In the genomic region with DNA sequence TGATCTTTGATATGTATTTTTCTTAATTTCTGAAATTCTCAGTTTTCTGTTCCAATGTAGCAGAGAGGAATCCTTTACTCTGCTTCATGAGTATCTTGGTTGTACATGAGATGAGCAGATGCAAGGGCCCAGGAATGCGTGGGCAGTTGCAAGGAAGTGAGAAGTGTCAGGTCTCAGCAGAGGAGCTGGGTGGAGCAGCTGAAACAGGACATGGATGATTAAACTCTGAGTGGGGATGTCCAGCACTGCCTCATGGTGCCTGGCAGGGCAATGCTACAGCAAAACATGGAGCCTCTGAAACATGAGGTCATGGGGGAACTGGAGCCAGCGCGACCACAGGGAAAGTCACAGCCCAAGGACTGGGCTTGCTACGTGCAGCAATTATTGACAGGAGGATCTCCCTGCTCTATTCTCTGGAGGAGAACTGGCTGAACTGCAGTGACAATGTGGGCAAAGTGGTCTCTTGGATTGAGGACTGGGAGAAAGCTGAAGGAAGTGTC, we compare ENCODE assay signal across 1 cellular context.
TF ChIP-seq lines count a peak whose summit lies in the region.

No MANE protein-coding gene starts in this region.

TF ChIP-seq in SK-N-SH, 30 proteins besides CTCF, POLR2A, EP300 and RAD21 (continued from another document):
- TF ChIP-seq, protein P1, sequence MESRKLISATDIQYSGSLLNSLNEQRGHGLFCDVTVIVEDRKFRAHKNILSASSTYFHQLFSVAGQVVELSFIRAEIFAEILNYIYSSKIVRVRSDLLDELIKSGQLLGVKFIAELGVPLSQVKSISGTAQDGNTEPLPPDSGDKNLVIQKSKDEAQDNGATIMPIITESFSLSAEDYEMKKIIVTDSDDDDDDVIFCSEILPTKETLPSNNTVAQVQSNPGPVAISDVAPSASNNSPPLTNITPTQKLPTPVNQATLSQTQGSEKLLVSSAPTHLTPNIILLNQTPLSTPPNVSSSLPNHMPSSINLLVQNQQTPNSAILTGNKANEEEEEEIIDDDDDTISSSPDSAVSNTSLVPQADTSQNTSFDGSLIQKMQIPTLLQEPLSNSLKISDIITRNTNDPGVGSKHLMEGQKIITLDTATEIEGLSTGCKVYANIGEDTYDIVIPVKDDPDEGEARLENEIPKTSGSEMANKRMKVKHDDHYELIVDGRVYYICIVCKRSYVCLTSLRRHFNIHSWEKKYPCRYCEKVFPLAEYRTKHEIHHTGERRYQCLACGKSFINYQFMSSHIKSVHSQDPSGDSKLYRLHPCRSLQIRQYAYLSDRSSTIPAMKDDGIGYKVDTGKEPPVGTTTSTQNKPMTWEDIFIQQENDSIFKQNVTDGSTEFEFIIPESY (IDR thresholded peaks at IDR 0.05; ENCODE audit: borderline replicate concordance, low read depth) = no peak
- TF ChIP-seq TCF12 (IDR thresholded peaks at IDR 0.05) (peak; percentile 69), SMC3 (IDR thresholded peaks at IDR 0.05; ENCODE audit: low read depth, low read length) (no peak), MXI1 (IDR thresholded peaks at IDR 0.05; ENCODE audit: low read depth, low read length) (no peak), FOSL2 (IDR thresholded peaks at IDR 0.05; ENCODE audit: borderline replicate concordance, low read depth) (peak; percentile 15; the same call in 1 of the 2 replicates), RXRA (IDR thresholded peaks at IDR 0.05; ENCODE audit: borderline replicate concordance, low read depth) (no peak), TEAD4 (IDR thresholded peaks at IDR 0.05; ENCODE audit: borderline replicate concordance, insufficient read depth) (no peak), CHD2 (IDR thresholded peaks at IDR 0.05; ENCODE audit: low read length, partially characterized antibody) (no peak), SIN3A (IDR thresholded peaks at IDR 0.05; ENCODE audit: borderline replicate concordance, low read depth, low read length) (no peak)
- TF ChIP-seq, protein P2, sequence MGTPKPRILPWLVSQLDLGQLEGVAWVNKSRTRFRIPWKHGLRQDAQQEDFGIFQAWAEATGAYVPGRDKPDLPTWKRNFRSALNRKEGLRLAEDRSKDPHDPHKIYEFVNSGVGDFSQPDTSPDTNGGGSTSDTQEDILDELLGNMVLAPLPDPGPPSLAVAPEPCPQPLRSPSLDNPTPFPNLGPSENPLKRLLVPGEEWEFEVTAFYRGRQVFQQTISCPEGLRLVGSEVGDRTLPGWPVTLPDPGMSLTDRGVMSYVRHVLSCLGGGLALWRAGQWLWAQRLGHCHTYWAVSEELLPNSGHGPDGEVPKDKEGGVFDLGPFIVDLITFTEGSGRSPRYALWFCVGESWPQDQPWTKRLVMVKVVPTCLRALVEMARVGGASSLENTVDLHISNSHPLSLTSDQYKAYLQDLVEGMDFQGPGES (IDR thresholded peaks at IDR 0.05; ENCODE audit: low read depth, low read length) = no peak
- TF ChIP-seq, protein P3, sequence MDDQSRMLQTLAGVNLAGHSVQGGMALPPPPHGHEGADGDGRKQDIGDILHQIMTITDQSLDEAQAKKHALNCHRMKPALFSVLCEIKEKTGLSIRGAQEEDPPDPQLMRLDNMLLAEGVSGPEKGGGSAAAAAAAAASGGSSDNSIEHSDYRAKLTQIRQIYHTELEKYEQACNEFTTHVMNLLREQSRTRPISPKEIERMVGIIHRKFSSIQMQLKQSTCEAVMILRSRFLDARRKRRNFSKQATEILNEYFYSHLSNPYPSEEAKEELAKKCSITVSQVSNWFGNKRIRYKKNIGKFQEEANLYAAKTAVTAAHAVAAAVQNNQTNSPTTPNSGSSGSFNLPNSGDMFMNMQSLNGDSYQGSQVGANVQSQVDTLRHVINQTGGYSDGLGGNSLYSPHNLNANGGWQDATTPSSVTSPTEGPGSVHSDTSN (IDR thresholded peaks at IDR 0.05) = peak; percentile 54; the same call in 1 of the 2 replicates
- TF ChIP-seq, protein P4, sequence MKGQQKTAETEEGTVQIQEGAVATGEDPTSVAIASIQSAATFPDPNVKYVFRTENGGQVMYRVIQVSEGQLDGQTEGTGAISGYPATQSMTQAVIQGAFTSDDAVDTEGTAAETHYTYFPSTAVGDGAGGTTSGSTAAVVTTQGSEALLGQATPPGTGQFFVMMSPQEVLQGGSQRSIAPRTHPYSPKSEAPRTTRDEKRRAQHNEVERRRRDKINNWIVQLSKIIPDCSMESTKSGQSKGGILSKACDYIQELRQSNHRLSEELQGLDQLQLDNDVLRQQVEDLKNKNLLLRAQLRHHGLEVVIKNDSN (IDR thresholded peaks at IDR 0.05; ENCODE audit: borderline replicate concordance, low read depth) = no peak
- TF ChIP-seq, protein P5, sequence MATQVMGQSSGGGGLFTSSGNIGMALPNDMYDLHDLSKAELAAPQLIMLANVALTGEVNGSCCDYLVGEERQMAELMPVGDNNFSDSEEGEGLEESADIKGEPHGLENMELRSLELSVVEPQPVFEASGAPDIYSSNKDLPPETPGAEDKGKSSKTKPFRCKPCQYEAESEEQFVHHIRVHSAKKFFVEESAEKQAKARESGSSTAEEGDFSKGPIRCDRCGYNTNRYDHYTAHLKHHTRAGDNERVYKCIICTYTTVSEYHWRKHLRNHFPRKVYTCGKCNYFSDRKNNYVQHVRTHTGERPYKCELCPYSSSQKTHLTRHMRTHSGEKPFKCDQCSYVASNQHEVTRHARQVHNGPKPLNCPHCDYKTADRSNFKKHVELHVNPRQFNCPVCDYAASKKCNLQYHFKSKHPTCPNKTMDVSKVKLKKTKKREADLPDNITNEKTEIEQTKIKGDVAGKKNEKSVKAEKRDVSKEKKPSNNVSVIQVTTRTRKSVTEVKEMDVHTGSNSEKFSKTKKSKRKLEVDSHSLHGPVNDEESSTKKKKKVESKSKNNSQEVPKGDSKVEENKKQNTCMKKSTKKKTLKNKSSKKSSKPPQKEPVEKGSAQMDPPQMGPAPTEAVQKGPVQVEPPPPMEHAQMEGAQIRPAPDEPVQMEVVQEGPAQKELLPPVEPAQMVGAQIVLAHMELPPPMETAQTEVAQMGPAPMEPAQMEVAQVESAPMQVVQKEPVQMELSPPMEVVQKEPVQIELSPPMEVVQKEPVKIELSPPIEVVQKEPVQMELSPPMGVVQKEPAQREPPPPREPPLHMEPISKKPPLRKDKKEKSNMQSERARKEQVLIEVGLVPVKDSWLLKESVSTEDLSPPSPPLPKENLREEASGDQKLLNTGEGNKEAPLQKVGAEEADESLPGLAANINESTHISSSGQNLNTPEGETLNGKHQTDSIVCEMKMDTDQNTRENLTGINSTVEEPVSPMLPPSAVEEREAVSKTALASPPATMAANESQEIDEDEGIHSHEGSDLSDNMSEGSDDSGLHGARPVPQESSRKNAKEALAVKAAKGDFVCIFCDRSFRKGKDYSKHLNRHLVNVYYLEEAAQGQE (IDR thresholded peaks at IDR 0.05; ENCODE audit: low read depth, low read length) = 0 out of 2 replicates have a peak, but pooled peaks have one; percentile 33
